In genomic region chr1:223479718-223480425, GRCh38 we compare ENCODE assay signal across 11 cellular contexts.
DNase-seq lines count a peak whose midpoint lies in the region; TF ChIP-seq lines count a peak whose summit lies in the region.
"Had no signal": no experiment of that assay in that cellular context is flagged by ENCODE, and none has a peak within 500 bp of the region (broad histone marks: within the 10 kb centered on the region; RNA-seq: fewer than 3 reads in every experiment).

No MANE protein-coding gene starts in this region.

- H3K9me3 ChIP-seq in GM23248 (ENCODE audit: low read depth) (no peaks in the 10 kb centered on the region), SJCRH30 (replicated peaks) (peaks cover 3% of the 10 kb centered on the region; the same call in 1 of the 2 replicates)
- H3K9me3 ChIP-seq: HAP-1, neutrophil had no signal

- in situ Hi-C loops in GM23248 (cut with MboI): no loop called here

- no peak overlapping the region for H3K27ac ChIP-seq in GM23248
- no peak overlapping the region for H3K27ac ChIP-seq in SJCRH30
- H3K27ac ChIP-seq: neutrophil had no signal

- WGBS in GM23248 (ENCODE audit: low coverage in 1 of 2, low lambda C conversion rate in 2 of 2, missing lambda C conversion rate in 2 of 2), 2 experiments: 42 to 47% methylated on average over 14 of the region's 14 CpGs

- H2AFZ ChIP-seq in GM23248: no peak overlapping the region

- H3F3A ChIP-seq in GM23248 (ENCODE audit: insufficient read depth): no peaks in the 10 kb centered on the region

- no peaks in the 10 kb centered on the region for H3K79me2 ChIP-seq in GM23248 (ENCODE audit: insufficient read depth)

- H3K27me3 ChIP-seq in GM23248 (replicated peaks; ENCODE audit: insufficient read depth): peaks cover 31% of the 10 kb centered on the region
- peaks cover 9% of the 10 kb centered on the region; the same call in 1 of the 2 replicates for H3K27me3 ChIP-seq in SJCRH30

- no peaks in the 10 kb centered on the region for H3K4me1 ChIP-seq in GM23248 (ENCODE audit: insufficient read depth)
- H3K4me1 ChIP-seq in SJCRH30: no peaks in the 10 kb centered on the region
- H3K4me1 ChIP-seq: HAP-1 had no signal

- H3K4me2 ChIP-seq in GM23248 (ENCODE audit: unreplicated experiment): no peak overlapping the region

- no peak for TF ChIP-seq CTCF in AG10803 (conservative IDR thresholded peaks at IDR 0.05; ENCODE audit: low read length)
- TF ChIP-seq CTCF in epithelial cell of esophagus (IDR thresholded peaks at IDR 0.05; ENCODE audit: insufficient read depth, low read depth, low read length, missing control alignments): no peak

- no peaks in the 10 kb centered on the region for H4K20me1 ChIP-seq in GM23248 (ENCODE audit: insufficient read depth)

- no peaks in the 10 kb centered on the region for H3K9me2 ChIP-seq in GM23248 (ENCODE audit: insufficient read depth)

- DNase-seq in AG10803 (ENCODE audit: low read depth) (peak; percentile 4), GM23248 (peak; percentile 24), NCI-H2227 (lab: John Stamatoyannopoulos, UW; ENCODE audit: unreplicated experiment) (peak; percentile 42), epithelial cell of esophagus (ENCODE audit: low read depth) (peak; percentile 26), KG1 (lab: John Stamatoyannopoulos, UW) (no peak), NCI-H146 treated with DMSO at 0.1 percent for 48 hours (lab: John Stamatoyannopoulos, UW; ENCODE audit: unreplicated experiment) (no peak), HT-29 (ENCODE audit: low spot score) (no peak), SJCRH30 (no peak)
- DNase-seq: activated B cell treated with CpG ODN at 0.5 μM for 24 hours had no signal

- no peak overlapping the region for H3K4me3 ChIP-seq in AG10803 (ENCODE audit: low read length)
- no peak overlapping the region for H3K4me3 ChIP-seq in GM23248
- no peak overlapping the region for H3K4me3 ChIP-seq in epithelial cell of esophagus (ENCODE audit: low read length)
- H3K4me3 ChIP-seq in SJCRH30: no peak overlapping the region
- H3K4me3 ChIP-seq: HAP-1 had no signal

- H3K36me3 ChIP-seq in GM23248 (ENCODE audit: low read depth): no peaks in the 10 kb centered on the region
- H3K36me3 ChIP-seq in SJCRH30: no peaks in the 10 kb centered on the region
- H3K36me3 ChIP-seq: HAP-1, neutrophil had no signal

- no peak overlapping the region for H3K9ac ChIP-seq in GM23248

Comparison
In these comparisons a context has a peak if more than half of its experiments do, and no peak if none do; other contexts are left out.
1. DNase-seq: peak in AG10803 (single experiment), GM23248 (single experiment), NCI-H2227 (single experiment) and epithelial cell of esophagus (single experiment); none in KG1 (single experiment), NCI-H146 treated with DMSO at 0.1 percent for 48 hours (single experiment), HT-29 (single experiment) and SJCRH30 (0 of 2).